9 cellular contexts compared by ENCODE assay signal in genomic region chrX:19846995-19847790, GRCh38. TPM values are rescaled to one million over a fixed set of nuclear protein-coding genes. Genes with fewer than 3 reads are reported as not detected.
DNase-seq lines count a peak whose midpoint lies in the region; ATAC-seq, FAIRE-seq and TF ChIP-seq lines count a peak whose summit lies in the region.
"Had no signal": no experiment of that assay in that cellular context is flagged by ENCODE, and none has a peak within 500 bp of the region (broad histone marks: within the 10 kb centered on the region; RNA-seq: fewer than 3 reads in every experiment).

No MANE protein-coding gene starts in this region.

- peak overlapping the region; percentile 91 for H3K27ac Mint-ChIP-seq in activated CD4-positive, alpha-beta memory T cell treated with anti-CD3 and anti-CD28 coated beads for 36 hours

- 46 to 49% methylated on average over 9 of the region's 9 CpGs for WGBS in upper lobe of left lung, 2 donors
- 40 to 70% methylated on average over 9 of the region's 9 CpGs for WGBS in sigmoid colon, 2 donors

- CTCF ChIA-PET in activated CD4-positive, alpha-beta memory T cell treated with anti-CD3 and anti-CD28 coated beads for 36 hours (lab: Charles Lee) = interaction anchor here (1.0 kb wide), 1 partner anchor 292 kb away, joined by 3 read pairs; no protein-coding TSS in a partner anchor

- H3K9me3 ChIP-seq in upper lobe of left lung (no peaks in the 10 kb centered on the region), sigmoid colon (no peaks in the 10 kb centered on the region)

- no peaks in the 10 kb centered on the region for H3K9me3 Mint-ChIP-seq in activated CD4-positive, alpha-beta memory T cell treated with anti-CD3 and anti-CD28 coated beads for 36 hours

- intact Hi-C loops in activated CD4-positive, alpha-beta memory T cell treated with anti-CD3 and anti-CD28 coated beads for 36 hours (cut with micrococcal nuclease) = loop anchor here (1.0 to 5.0 kb wide), 2 partner anchors 8 to 295 kb away; no protein-coding TSS in a partner anchor
- intact Hi-C loops in sigmoid colon (cut with DNase I) = no loop called here

- H3K27ac ChIP-seq in upper lobe of left lung (no peak overlapping the region), sigmoid colon (no peak overlapping the region)
- H3K27ac ChIP-seq: SK-N-MC had no signal

- TF ChIP-seq POLR2A in upper lobe of left lung (IDR thresholded peaks at IDR 0.05) (no peak), sigmoid colon (IDR thresholded peaks at IDR 0.05) (no peak)

- H3K4me1 ChIP-seq in upper lobe of left lung (peaks cover 0 to 6% (median 4%) of the 10 kb centered on the region in 4 donors), sigmoid colon (no peaks in the 10 kb centered on the region)

- no peaks in the 10 kb centered on the region for H3K27me3 Mint-ChIP-seq in activated CD4-positive, alpha-beta memory T cell treated with anti-CD3 and anti-CD28 coated beads for 36 hours

- TF ChIP-seq EP300 in upper lobe of left lung (IDR thresholded peaks at IDR 0.05) (no peak), sigmoid colon (IDR thresholded peaks at IDR 0.05) (no peak)

- H3K4me3 Mint-ChIP-seq in activated CD4-positive, alpha-beta memory T cell treated with anti-CD3 and anti-CD28 coated beads for 36 hours = peak overlapping the region; percentile 52

- H3K27me3 ChIP-seq in upper lobe of left lung = no peaks in the 10 kb centered on the region
- H3K27me3 ChIP-seq in sigmoid colon = no peaks in the 10 kb centered on the region

- H3K36me3 ChIP-seq in upper lobe of left lung (no peaks in the 10 kb centered on the region), sigmoid colon (no peaks in the 10 kb centered on the region)

- ATAC-seq in upper lobe of left lung (ENCODE audit: low FRiP score in 2 of 2) (peak; percentile 70 to 92), GM21737 (IDR thresholded peaks at IDR 0.05; ENCODE audit: unreplicated experiment) (no peak)

- no peak overlapping the region for H3K4me3 ChIP-seq in upper lobe of left lung
- no peak overlapping the region for H3K4me3 ChIP-seq in sigmoid colon
- H3K4me3 ChIP-seq: SK-N-MC had no signal

- no peak for TF ChIP-seq CTCF in upper lobe of left lung (IDR thresholded peaks at IDR 0.05)
- no peak for TF ChIP-seq CTCF in sigmoid colon (IDR thresholded peaks at IDR 0.05)

- POLR2A ChIA-PET in activated CD4-positive, alpha-beta memory T cell treated with anti-CD3 and anti-CD28 coated beads for 36 hours (lab: Charles Lee) = interaction anchor here (0.6 to 1.1 kb wide), 2 partner anchors 48 to 97 kb away, joined by 3 read pairs; no protein-coding TSS in a partner anchor

- no peaks in the 10 kb centered on the region for H3K36me3 Mint-ChIP-seq in activated CD4-positive, alpha-beta memory T cell treated with anti-CD3 and anti-CD28 coated beads for 36 hours

- H3K4me1 Mint-ChIP-seq in activated CD4-positive, alpha-beta memory T cell treated with anti-CD3 and anti-CD28 coated beads for 36 hours (ENCODE audit: low read depth) = peaks cover 51% of the 10 kb centered on the region

- no peak for FAIRE-seq in HTR-8/SVneo (lab: Jason Lieb, UNC)

- DNase-seq in EL = peak; percentile 82
- DNase-seq in HTR-8/SVneo (ENCODE audit: insufficient read length, low spot score) = peak; percentile 51
- DNase-seq in activated CD4-positive, alpha-beta memory T cell treated with anti-CD3 and anti-CD28 coated beads for 36 hours = peak; percentile 66
- DNase-seq in hepatic stellate cell (ENCODE audit: low spot score) = peak; percentile 47
- peak in 1 of 2 donors; percentile 58 for DNase-seq in upper lobe of left lung
- no peak for DNase-seq in sigmoid colon
- DNase-seq in NCI-H2196 treated with DMSO at 0.1 percent for 48 hours (lab: John Stamatoyannopoulos, UW; ENCODE audit: unreplicated experiment) = no peak

RNA-seq across cellular contexts. Expression of gene SH3KBP1, which starts 40.2 kb away (rescaled TPM):
- 10 to 100 TPM; 81.3 to 87.4 TPM for total RNA-seq in activated CD4-positive, alpha-beta memory T cell treated with anti-CD3 and anti-CD28 coated beads for 36 hours
- total RNA-seq in upper lobe of left lung = 10 to 100 TPM; 17.8 to 53.4 (median 41.8) TPM
- total RNA-seq in sigmoid colon = 10 to 100 TPM in 1 of 4 donors, 1 to 10 TPM in 3; 4.6 to 15.2 (median 6.2) TPM
- 10 to 100 TPM; 38.4 to 44.4 (median 42.6) TPM for polyA plus RNA-seq in sigmoid colon

Comparison
In these comparisons a context has a peak if more than half of its experiments do, and no peak if none do; other contexts are left out.
1. DNase-seq: peak in EL (single experiment), HTR-8/SVneo (single experiment), activated CD4-positive, alpha-beta memory T cell treated with anti-CD3 and anti-CD28 coated beads for 36 hours (single experiment) and hepatic stellate cell (single experiment); none in sigmoid colon (single experiment) and NCI-H2196 treated with DMSO at 0.1 percent for 48 hours (single experiment).